11 cellular contexts compared by ENCODE assay signal in the genomic region with DNA sequence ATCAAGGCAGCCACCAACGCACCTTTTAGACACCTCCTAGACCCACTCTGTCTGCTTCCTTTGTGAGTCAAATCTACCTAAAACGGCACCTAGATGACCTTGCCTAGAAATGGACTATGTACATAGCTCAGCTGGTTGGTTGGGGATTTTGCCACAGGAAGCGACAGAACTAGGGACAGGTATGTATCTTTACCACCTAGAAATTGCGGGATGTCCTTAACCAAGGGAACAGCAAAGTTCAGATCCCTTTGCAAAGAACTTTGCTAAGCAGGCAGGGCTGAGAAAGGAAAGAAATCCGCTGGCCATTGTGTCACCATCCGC. TPM values are rescaled to one million over a fixed set of nuclear protein-coding genes. Genes with fewer than 3 reads are reported as not detected.
DNase-seq lines count a peak whose midpoint lies in the region; ATAC-seq and TF ChIP-seq lines count a peak whose summit lies in the region.
"Had no signal": no experiment of that assay in that cellular context is flagged by ENCODE, and none has a peak within 500 bp of the region (broad histone marks: within the 10 kb centered on the region; RNA-seq: fewer than 3 reads in every experiment).

No MANE protein-coding gene starts in this region.

- H3K4me3 ChIP-seq in fibroblast of lung (replicated peaks in 1 of 4; ENCODE audit: control extremely low read depth in 1 of 4, insufficient read depth in 1 of 4, low read depth in 3 of 4, low read length in 4 of 4) (no peak overlapping the region), osteoblast (ENCODE audit: insufficient read depth, low read length) (no peak overlapping the region)
- H3K4me3 ChIP-seq in effector memory CD4-positive, alpha-beta T cell (ENCODE audit: insufficient read depth, low read depth, low read length, poor library complexity, severe bottlenecking) = no peak overlapping the region

- no peak overlapping the region for H3K9ac ChIP-seq in fibroblast of lung (ENCODE audit: insufficient read depth, low read length)

- H3K9me3 ChIP-seq in T-helper 17 cell (ENCODE audit: control insufficient read depth, low read length, poor library complexity, severe bottlenecking) = no peaks in the 10 kb centered on the region
- no peaks in the 10 kb centered on the region for H3K9me3 ChIP-seq in fibroblast of lung (ENCODE audit: control insufficient read depth, insufficient read depth, low read depth, low read length)
- H3K9me3 ChIP-seq in osteoblast (ENCODE audit: low read depth, low read length) = no peaks in the 10 kb centered on the region
- H3K9me3 ChIP-seq in effector memory CD4-positive, alpha-beta T cell (ENCODE audit: control insufficient read depth, low read length) = no peaks in the 10 kb centered on the region
- H3K9me3 ChIP-seq: esophagus muscularis mucosa, right atrium auricular region had no signal

- no TSS peak for BruUV-seq in Calu3 (replicated peaks; lab: Mats Ljungman, UMichigan)

- H3K4me1 ChIP-seq in fibroblast of lung (ENCODE audit: control insufficient read depth, extremely low read depth, insufficient read depth, low read length) (peaks cover 16% of the 10 kb centered on the region), osteoblast (ENCODE audit: insufficient read depth, low read length) (peaks cover 43% of the 10 kb centered on the region)
- H3K4me1 ChIP-seq in effector memory CD4-positive, alpha-beta T cell (ENCODE audit: control insufficient read depth, insufficient read depth, low read length, poor library complexity, severe bottlenecking) = no peaks in the 10 kb centered on the region

- H3K27me3 ChIP-seq in fibroblast of lung (ENCODE audit: control insufficient read depth, insufficient read depth, low read length) (no peaks in the 10 kb centered on the region), osteoblast (ENCODE audit: insufficient read depth, low read length) (no peaks in the 10 kb centered on the region)
- H3K27me3 ChIP-seq in effector memory CD4-positive, alpha-beta T cell (replicated peaks; ENCODE audit: control insufficient read depth, insufficient read depth, low read length, poor library complexity, severe bottlenecking) = no peaks in the 10 kb centered on the region
- H3K27me3 ChIP-seq: esophagus muscularis mucosa, right atrium auricular region had no signal

- H3K36me3 Mint-ChIP-seq in Calu3 (ENCODE audit: insufficient read depth, unreplicated experiment) (peaks cover 53% of the 10 kb centered on the region), T-helper 17 cell (ENCODE audit: low read depth) (no peaks in the 10 kb centered on the region)

- H3K4me3 Mint-ChIP-seq in Calu3 (ENCODE audit: low read depth, unreplicated experiment) (peak overlapping the region; percentile 92), T-helper 17 cell (peak overlapping the region; percentile 91)

- H3K4me1 Mint-ChIP-seq in Calu3 (ENCODE audit: low read depth, unreplicated experiment) (peaks cover 50% of the 10 kb centered on the region), T-helper 17 cell (peaks cover 26% of the 10 kb centered on the region)

- H3K27me3 Mint-ChIP-seq in Calu3 (ENCODE audit: unreplicated experiment) = no peaks in the 10 kb centered on the region
- H3K27me3 Mint-ChIP-seq in T-helper 17 cell = peaks cover 35% of the 10 kb centered on the region

- H3K36me3 ChIP-seq in fibroblast of lung (ENCODE audit: control insufficient read depth, insufficient read depth, low read length) (no peaks in the 10 kb centered on the region), osteoblast (ENCODE audit: insufficient read depth, low read length) (peaks cover 5% of the 10 kb centered on the region)
- H3K36me3 ChIP-seq in effector memory CD4-positive, alpha-beta T cell (ENCODE audit: control insufficient read depth, insufficient read depth, low read length) = no peaks in the 10 kb centered on the region
- H3K36me3 ChIP-seq: esophagus muscularis mucosa, right atrium auricular region had no signal

- H3K27ac ChIP-seq in fibroblast of lung (ENCODE audit: insufficient read depth, low read length) = peak overlapping the region; percentile 42
- H3K27ac ChIP-seq in osteoblast (ENCODE audit: low read depth, low read length) = peak overlapping the region; percentile 64
- H3K27ac ChIP-seq in effector memory CD4-positive, alpha-beta T cell (ENCODE audit: insufficient read depth, low read length, poor library complexity, severe bottlenecking) = no peak overlapping the region

- no peak for ATAC-seq in T-helper 17 cell

- H3K27ac Mint-ChIP-seq in Calu3 (ENCODE audit: unreplicated experiment) (peak overlapping the region; percentile 64), T-helper 17 cell (peak overlapping the region; percentile 69)

- H3K79me2 ChIP-seq in fibroblast of lung (ENCODE audit: control insufficient read depth, insufficient read depth, low read length) = peaks cover 26% of the 10 kb centered on the region
- H3K79me2 ChIP-seq in osteoblast (ENCODE audit: insufficient read depth, low read length) = peaks cover 28% of the 10 kb centered on the region

- CTCF ChIA-PET in Calu3 (lab: Charles Lee) = interaction anchor here (0.6 to 1.4 kb wide), 4 partner anchors 9 to 327 kb away, joined by 3 to 7 read pairs (median 4); no protein-coding TSS in a partner anchor

- H3K4me2 ChIP-seq in fibroblast of lung (ENCODE audit: extremely low read depth, insufficient read depth, low read length) (peak overlapping the region; percentile 67), osteoblast (ENCODE audit: insufficient read depth, low read length) (peak overlapping the region; percentile 38)

- H2AFZ ChIP-seq in fibroblast of lung (ENCODE audit: low read length) = no peak overlapping the region
- no peak overlapping the region for H2AFZ ChIP-seq in osteoblast (ENCODE audit: low read length)

- DNase-seq in Calu3 (no peak), T-helper 17 cell (no peak), fibroblast of lung (ENCODE audit: low read depth in 2 of 2) (no peak), osteoblast (ENCODE audit: insufficient read length, low spot score, missing footprints) (no peak), NCI-H345 (lab: John Stamatoyannopoulos, UW) (no peak), NCI-H1436 (lab: John Stamatoyannopoulos, UW) (no peak), AML-193 (lab: John Stamatoyannopoulos, UW) (no peak)
- DNase-seq in effector memory CD4-positive, alpha-beta T cell = no peak
- DNase-seq: central memory CD4-positive, alpha-beta T cell had no signal

- intact Hi-C loops in Calu3 (cut with micrococcal nuclease; ENCODE audit: unreplicated experiment) = loop anchor here (1.0 to 10.0 kb wide), 10 partner anchors 315 to 1048 kb away; no protein-coding TSS in a partner anchor

- H4K20me1 ChIP-seq in fibroblast of lung (ENCODE audit: control insufficient read depth, extremely low read depth, insufficient read depth, low read length) (no peaks in the 10 kb centered on the region), osteoblast (ENCODE audit: insufficient read depth, low read length) (peaks cover 21% of the 10 kb centered on the region)

- TF ChIP-seq CTCF in Calu3 (IDR thresholded peaks at IDR 0.05; ENCODE audit: unreplicated experiment) (no peak), fibroblast of lung (conservative IDR thresholded peaks at IDR 0.05 in 1 of 2, IDR thresholded peaks at IDR 0.05 in 1 of 2; ENCODE audit: low read depth in 1 of 2, low read length in 2 of 2) (no peak), osteoblast (IDR thresholded peaks at IDR 0.05; ENCODE audit: extremely low read depth, low read depth, low read length) (no peak)

- no peaks in the 10 kb centered on the region for H3K9me3 Mint-ChIP-seq in Calu3 (ENCODE audit: low read depth, unreplicated experiment)

RNA-seq across cellular contexts. Expression of a gene that starts 2.0 kb away (rescaled TPM):
- total RNA-seq in Calu3 (2022) = 91.6 and 100 TPM in 2 replicates
- total RNA-seq in T-helper 17 cell = under 1 TPM; 0.70 to 0.89 TPM
- total RNA-seq in fibroblast of lung = 15.4 and 21.8 TPM in 2 replicates
- 3.5 and 15.6 TPM in 2 replicates for polyA plus RNA-seq in fibroblast of lung
- polyA plus RNA-seq in fibroblast of lung (2012) = 3.3 and 14.0 TPM in 2 replicates
- 13.3 and 50.6 TPM in 2 replicates for polyA minus RNA-seq in fibroblast of lung (ENCODE audit: low replicate concordance)
- 86.0 and 109 TPM in 2 replicates for total RNA-seq in osteoblast

RNA-seq across cellular contexts. Expression of a gene that starts 42.5 kb away (rescaled TPM):
- total RNA-seq in Calu3 (2022) = 212 and 223 TPM in 2 replicates
- 10 to 100 TPM; 38.2 to 43.2 TPM for total RNA-seq in T-helper 17 cell
- total RNA-seq in fibroblast of lung = 214 and 245 TPM in 2 replicates
- polyA plus RNA-seq in fibroblast of lung = 203 and 254 TPM in 2 replicates
- polyA plus RNA-seq in fibroblast of lung (2012) = 194 and 245 TPM in 2 replicates
- 28.0 and 30.2 TPM in 2 replicates for polyA minus RNA-seq in fibroblast of lung (ENCODE audit: low replicate concordance)
- 267 and 313 TPM in 2 replicates for total RNA-seq in osteoblast
